1 cellular context compared by ENCODE assay signal in genomic region chrX:154352012-154352401, GRCh38.
TF ChIP-seq lines count a peak whose summit lies in the region.

No MANE protein-coding gene starts in this region.

TF ChIP-seq in GM12878, 131 proteins besides CTCF, POLR2A, EP300 and RAD21:
- no peak for TF ChIP-seq NRF1 (conservative IDR thresholded peaks at IDR 0.05; ENCODE audit: low read depth, low read length)
- TF ChIP-seq BACH1 (IDR thresholded peaks at IDR 0.05; ENCODE audit: borderline replicate concordance): no peak
- no peak for TF ChIP-seq POU2F2 (IDR thresholded peaks at IDR 0.05; ENCODE audit: borderline replicate concordance, low read depth, low read length)
- no peak for TF ChIP-seq SMAD5 (IDR thresholded peaks at IDR 0.05; ENCODE audit: low read depth)
- TF ChIP-seq CHD1 (IDR thresholded peaks at IDR 0.05; ENCODE audit: low read depth, low read length): no peak
- no peak for TF ChIP-seq SUZ12 (IDR thresholded peaks at IDR 0.05; ENCODE audit: unreplicated experiment)
- TF ChIP-seq ATF7 (IDR thresholded peaks at IDR 0.05; ENCODE audit: low read depth): no peak
- TF ChIP-seq RBBP5 (conservative IDR thresholded peaks at IDR 0.05): no peak
- no peak for TF ChIP-seq TAF1 (IDR thresholded peaks at IDR 0.05; ENCODE audit: borderline replicate concordance, low read depth, low read length)
